Comparison of ENCODE assay signal across 1 cellular context in the genomic region with DNA sequence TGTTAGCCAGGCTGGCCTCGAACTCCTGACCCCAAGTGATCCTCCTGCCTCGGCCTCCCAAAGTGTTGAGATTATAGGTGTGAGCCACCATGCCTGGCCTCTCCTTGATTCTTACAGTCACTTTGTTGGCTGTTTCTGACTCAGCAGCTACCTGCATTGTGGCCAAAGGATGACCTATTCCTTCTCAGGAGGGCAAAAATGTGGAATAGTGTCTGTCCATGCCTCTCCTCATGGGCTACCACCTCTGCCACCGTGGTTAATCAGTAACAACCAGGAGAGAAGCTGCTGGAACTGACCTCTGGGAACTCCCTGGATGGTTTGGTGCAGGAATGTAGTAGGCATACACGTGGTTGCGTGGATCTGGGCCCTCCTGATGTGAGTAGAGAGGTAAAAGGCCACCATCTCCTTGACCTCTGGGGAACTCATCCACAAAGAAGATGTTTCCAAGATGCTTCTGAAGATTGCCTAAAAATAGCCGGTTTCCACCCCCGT.
A peak's percentile ranks its signal among the peaks of the same experiment; 100 is the strongest.
TF ChIP-seq lines count a peak whose summit lies in the region.

No MANE protein-coding gene starts in this region.

TF ChIP-seq in HepG2, 621 proteins besides CTCF, POLR2A, EP300 and RAD21 (continued from another document and continues in another):
- no peak for TF ChIP-seq ZBTB4 (CRISPR knock-in tag; IDR thresholded peaks at IDR 0.05; ENCODE audit: borderline replicate concordance)
- no peak for TF ChIP-seq SPEN (CRISPR knock-in tag; IDR thresholded peaks at IDR 0.05; ENCODE audit: low read depth)
- no peak for TF ChIP-seq HHEX (CRISPR knock-in tag; IDR thresholded peaks at IDR 0.05)
- TF ChIP-seq ZFP36L1 (CRISPR knock-in tag; IDR thresholded peaks at IDR 0.05): peak; percentile 74; the same call in 1 of the 2 replicates
- no peak for TF ChIP-seq ZNF660 (CRISPR knock-in tag; IDR thresholded peaks at IDR 0.05; ENCODE audit: borderline replicate concordance, low read depth)
- TF ChIP-seq THAP11 (CRISPR knock-in tag; IDR thresholded peaks at IDR 0.05): peak; percentile 57
- TF ChIP-seq HNF4G (IDR thresholded peaks at IDR 0.05; ENCODE audit: borderline replicate concordance, low read depth, low read length): no peak
- TF ChIP-seq HNF4G (CRISPR knock-in tag; IDR thresholded peaks at IDR 0.05; ENCODE audit: borderline replicate concordance, low read depth): no peak
- peak; percentile 11; the same call in 1 of the 2 replicates for TF ChIP-seq PITX1 (CRISPR knock-in tag; IDR thresholded peaks at IDR 0.05)
- peak; percentile 90 for TF ChIP-seq MAX (IDR thresholded peaks at IDR 0.05)
- no peak for TF ChIP-seq SMYD3 (CRISPR knock-in tag; IDR thresholded peaks at IDR 0.05)
- TF ChIP-seq ZNF101 (CRISPR knock-in tag; IDR thresholded peaks at IDR 0.05; ENCODE audit: borderline replicate concordance, low read depth): no peak
- no peak for TF ChIP-seq SP4 (CRISPR knock-in tag; IDR thresholded peaks at IDR 0.05)
- peak; percentile 29; the same call in 1 of the 2 replicates for TF ChIP-seq PRDM15 (CRISPR knock-in tag; IDR thresholded peaks at IDR 0.05)
- no peak for TF ChIP-seq SOX6 (IDR thresholded peaks at IDR 0.05)
- TF ChIP-seq SOX6 (CRISPR knock-in tag; IDR thresholded peaks at IDR 0.05): peak; percentile 63
- TF ChIP-seq ZNF326 (CRISPR knock-in tag; IDR thresholded peaks at IDR 0.05; ENCODE audit: borderline replicate concordance): no peak
- no peak for TF ChIP-seq SP140L (CRISPR knock-in tag; IDR thresholded peaks at IDR 0.05; ENCODE audit: borderline replicate concordance)
- TF ChIP-seq GLI4 (CRISPR knock-in tag; IDR thresholded peaks at IDR 0.05; ENCODE audit: borderline replicate concordance): no peak
- no peak for TF ChIP-seq TAF15 (IDR thresholded peaks at IDR 0.05; ENCODE audit: low read depth, low read length, poor library complexity, severe bottlenecking)
- TF ChIP-seq SOX5 (CRISPR knock-in tag; IDR thresholded peaks at IDR 0.05; ENCODE audit: borderline replicate concordance): peak; percentile 59; the same call in 1 of the 2 replicates
- TF ChIP-seq, protein P1, sequence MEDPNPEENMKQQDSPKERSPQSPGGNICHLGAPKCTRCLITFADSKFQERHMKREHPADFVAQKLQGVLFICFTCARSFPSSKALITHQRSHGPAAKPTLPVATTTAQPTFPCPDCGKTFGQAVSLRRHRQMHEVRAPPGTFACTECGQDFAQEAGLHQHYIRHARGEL (CRISPR knock-in tag; IDR thresholded peaks at IDR 0.05): no peak
- TF ChIP-seq ZNF367 (CRISPR knock-in tag; IDR thresholded peaks at IDR 0.05; ENCODE audit: borderline replicate concordance): no peak
- TF ChIP-seq TBL1XR1 (IDR thresholded peaks at IDR 0.05; ENCODE audit: borderline replicate concordance, low read length, partially characterized antibody): no peak
- no peak for TF ChIP-seq ZNF3 (CRISPR knock-in tag; IDR thresholded peaks at IDR 0.05)
- TF ChIP-seq DMAP1 (CRISPR knock-in tag; IDR thresholded peaks at IDR 0.05): peak; percentile 70
- no peak for TF ChIP-seq ZSCAN29 (CRISPR knock-in tag; conservative IDR thresholded peaks at IDR 0.05)
- TF ChIP-seq FOXJ3 (CRISPR knock-in tag; IDR thresholded peaks at IDR 0.05; ENCODE audit: borderline replicate concordance): no peak
- TF ChIP-seq ZNF343 (CRISPR knock-in tag; IDR thresholded peaks at IDR 0.05): no peak
- peak; percentile 51; the same call in 1 of the 2 replicates for TF ChIP-seq FOXA3 (CRISPR knock-in tag; IDR thresholded peaks at IDR 0.05)
- TF ChIP-seq ZMAT3 (CRISPR knock-in tag; conservative IDR thresholded peaks at IDR 0.05): no peak
- TF ChIP-seq, protein P2, sequence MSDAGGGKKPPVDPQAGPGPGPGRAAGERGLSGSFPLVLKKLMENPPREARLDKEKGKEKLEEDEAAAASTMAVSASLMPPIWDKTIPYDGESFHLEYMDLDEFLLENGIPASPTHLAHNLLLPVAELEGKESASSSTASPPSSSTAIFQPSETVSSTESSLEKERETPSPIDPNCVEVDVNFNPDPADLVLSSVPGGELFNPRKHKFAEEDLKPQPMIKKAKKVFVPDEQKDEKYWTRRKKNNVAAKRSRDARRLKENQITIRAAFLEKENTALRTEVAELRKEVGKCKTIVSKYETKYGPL (CRISPR knock-in tag; IDR thresholded peaks at IDR 0.05): no peak
- TF ChIP-seq RFX3 (CRISPR knock-in tag; IDR thresholded peaks at IDR 0.05): no peak
- TF ChIP-seq, protein P3, sequence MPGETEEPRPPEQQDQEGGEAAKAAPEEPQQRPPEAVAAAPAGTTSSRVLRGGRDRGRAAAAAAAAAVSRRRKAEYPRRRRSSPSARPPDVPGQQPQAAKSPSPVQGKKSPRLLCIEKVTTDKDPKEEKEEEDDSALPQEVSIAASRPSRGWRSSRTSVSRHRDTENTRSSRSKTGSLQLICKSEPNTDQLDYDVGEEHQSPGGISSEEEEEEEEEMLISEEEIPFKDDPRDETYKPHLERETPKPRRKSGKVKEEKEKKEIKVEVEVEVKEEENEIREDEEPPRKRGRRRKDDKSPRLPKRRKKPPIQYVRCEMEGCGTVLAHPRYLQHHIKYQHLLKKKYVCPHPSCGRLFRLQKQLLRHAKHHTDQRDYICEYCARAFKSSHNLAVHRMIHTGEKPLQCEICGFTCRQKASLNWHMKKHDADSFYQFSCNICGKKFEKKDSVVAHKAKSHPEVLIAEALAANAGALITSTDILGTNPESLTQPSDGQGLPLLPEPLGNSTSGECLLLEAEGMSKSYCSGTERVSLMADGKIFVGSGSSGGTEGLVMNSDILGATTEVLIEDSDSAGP (CRISPR knock-in tag; IDR thresholded peaks at IDR 0.05; ENCODE audit: borderline replicate concordance): no peak
- TF ChIP-seq RELA (CRISPR knock-in tag; IDR thresholded peaks at IDR 0.05): 0 out of 2 replicates have a peak, but pooled peaks have one; percentile 22
- TF ChIP-seq, protein P4, sequence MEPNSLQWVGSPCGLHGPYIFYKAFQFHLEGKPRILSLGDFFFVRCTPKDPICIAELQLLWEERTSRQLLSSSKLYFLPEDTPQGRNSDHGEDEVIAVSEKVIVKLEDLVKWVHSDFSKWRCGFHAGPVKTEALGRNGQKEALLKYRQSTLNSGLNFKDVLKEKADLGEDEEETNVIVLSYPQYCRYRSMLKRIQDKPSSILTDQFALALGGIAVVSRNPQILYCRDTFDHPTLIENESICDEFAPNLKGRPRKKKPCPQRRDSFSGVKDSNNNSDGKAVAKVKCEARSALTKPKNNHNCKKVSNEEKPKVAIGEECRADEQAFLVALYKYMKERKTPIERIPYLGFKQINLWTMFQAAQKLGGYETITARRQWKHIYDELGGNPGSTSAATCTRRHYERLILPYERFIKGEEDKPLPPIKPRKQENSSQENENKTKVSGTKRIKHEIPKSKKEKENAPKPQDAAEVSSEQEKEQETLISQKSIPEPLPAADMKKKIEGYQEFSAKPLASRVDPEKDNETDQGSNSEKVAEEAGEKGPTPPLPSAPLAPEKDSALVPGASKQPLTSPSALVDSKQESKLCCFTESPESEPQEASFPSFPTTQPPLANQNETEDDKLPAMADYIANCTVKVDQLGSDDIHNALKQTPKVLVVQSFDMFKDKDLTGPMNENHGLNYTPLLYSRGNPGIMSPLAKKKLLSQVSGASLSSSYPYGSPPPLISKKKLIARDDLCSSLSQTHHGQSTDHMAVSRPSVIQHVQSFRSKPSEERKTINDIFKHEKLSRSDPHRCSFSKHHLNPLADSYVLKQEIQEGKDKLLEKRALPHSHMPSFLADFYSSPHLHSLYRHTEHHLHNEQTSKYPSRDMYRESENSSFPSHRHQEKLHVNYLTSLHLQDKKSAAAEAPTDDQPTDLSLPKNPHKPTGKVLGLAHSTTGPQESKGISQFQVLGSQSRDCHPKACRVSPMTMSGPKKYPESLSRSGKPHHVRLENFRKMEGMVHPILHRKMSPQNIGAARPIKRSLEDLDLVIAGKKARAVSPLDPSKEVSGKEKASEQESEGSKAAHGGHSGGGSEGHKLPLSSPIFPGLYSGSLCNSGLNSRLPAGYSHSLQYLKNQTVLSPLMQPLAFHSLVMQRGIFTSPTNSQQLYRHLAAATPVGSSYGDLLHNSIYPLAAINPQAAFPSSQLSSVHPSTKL (CRISPR knock-in tag; IDR thresholded peaks at IDR 0.05): peak; percentile 79
- no peak for TF ChIP-seq ZBTB21 (CRISPR knock-in tag; IDR thresholded peaks at IDR 0.05)
- no peak for TF ChIP-seq ZNF780A (CRISPR knock-in tag; IDR thresholded peaks at IDR 0.05)
- peak; percentile 72; the same call in 1 of the 2 replicates for TF ChIP-seq HOMEZ (CRISPR knock-in tag; IDR thresholded peaks at IDR 0.05; ENCODE audit: low read depth)
- 0 out of 2 replicates have a peak, but pooled peaks have one; percentile 31 for TF ChIP-seq ARNTL (CRISPR knock-in tag; IDR thresholded peaks at IDR 0.05)
- no peak for TF ChIP-seq ZFYVE20 (CRISPR knock-in tag; IDR thresholded peaks at IDR 0.05; ENCODE audit: borderline replicate concordance, low read depth)
- TF ChIP-seq ZC3H4 (CRISPR knock-in tag; IDR thresholded peaks at IDR 0.05; ENCODE audit: borderline replicate concordance): no peak
- TF ChIP-seq ZNF253 (CRISPR knock-in tag; IDR thresholded peaks at IDR 0.05; ENCODE audit: borderline replicate concordance): no peak
- no peak for TF ChIP-seq IKZF4 (CRISPR knock-in tag; IDR thresholded peaks at IDR 0.05; ENCODE audit: borderline replicate concordance, low read depth, not compliant biosample characterization)
- peak; percentile 75 for TF ChIP-seq ADNP (CRISPR knock-in tag; IDR thresholded peaks at IDR 0.05)
- no peak for TF ChIP-seq WIZ (CRISPR knock-in tag; IDR thresholded peaks at IDR 0.05)
- TF ChIP-seq PHF5A (CRISPR knock-in tag; IDR thresholded peaks at IDR 0.05; ENCODE audit: low read depth, unreplicated experiment): no peak
- no peak for TF ChIP-seq HNRNPLL (IDR thresholded peaks at IDR 0.05; ENCODE audit: low read depth, low read length, poor library complexity, severe bottlenecking)
- TF ChIP-seq PCBP2 (optimal IDR thresholded peaks at IDR 0.05; ENCODE audit: low read depth, low read length, poor library complexity, severe bottlenecking): no peak
- TF ChIP-seq ZNF282 (IDR thresholded peaks at IDR 0.05; ENCODE audit: partially characterized antibody): no peak
- no peak for TF ChIP-seq ZNF225 (CRISPR knock-in tag; IDR thresholded peaks at IDR 0.05)
